ENCODE assay signal across 13 cellular contexts in genomic region chr7:4765776-4766490, GRCh38. TPM values are rescaled to one million over a fixed set of nuclear protein-coding genes. Genes with fewer than 3 reads are reported as not detected.
DNase-seq lines count a peak whose midpoint lies in the region; ATAC-seq, FAIRE-seq and TF ChIP-seq lines count a peak whose summit lies in the region.
"Had no signal": no experiment of that assay in that cellular context is flagged by ENCODE, and none has a peak within 500 bp of the region (broad histone marks: within the 10 kb centered on the region; RNA-seq: fewer than 3 reads in every experiment).

No MANE protein-coding gene starts in this region.

- peaks cover 29% of the 10 kb centered on the region for H3K36me3 Mint-ChIP-seq in brain
- H3K36me3 Mint-ChIP-seq in CD8-positive, alpha-beta memory T cell, result peaks cover 0 to 49% (median 7%) of the 10 kb centered on the region in 3 donors

- H3K27ac Mint-ChIP-seq in brain, result peak overlapping the region in 2 of 5 experiments; percentile 63 to 86
- peak overlapping the region in 1 of 8 donors; percentile 68 for H3K27ac Mint-ChIP-seq in CD8-positive, alpha-beta memory T cell
- H3K27ac Mint-ChIP-seq: activated CD4-positive, alpha-beta T cell treated with anti-CD3 and anti-CD28 coated beads for 36 hours; activated T-helper 1 cell treated with anti-CD3 and anti-CD28 coated beads, Interleukin-12 subunit alpha, Interleukin-12 subunit beta, Interleukin-2, Interleukin-4 antibody, amounts not matched to agents 30 ng/mL and 10 ng/mL and 1 ng/mL, durations not matched to agents 14 hours and 24 hours and 36 hours had no signal

- no peak for ATAC-seq in Right ventricle myocardium superior (ENCODE audit: poor library complexity)
- peak; percentile 13; the same call in 2 of the 3 replicates for ATAC-seq in HepG2
- ATAC-seq in GM21360 (IDR thresholded peaks at IDR 0.05; ENCODE audit: unreplicated experiment), result no peak
- ATAC-seq: activated CD4-positive, alpha-beta T cell treated with anti-CD3 and anti-CD28 coated beads for 36 hours had no signal

- CTCF ChIA-PET in HepG2 (lab: Yijun Ruan, JAX; ENCODE audit: low intra/inter-chr PET ratio, low total read pairs) (no interaction called here), A673 (lab: Charles Lee) (interaction anchor here (0.6 kb wide), 1 partner anchor 9 kb away, joined by 3 read pairs; the partner anchor contains the start of gene AP5Z1)
- CTCF ChIA-PET in CD8-positive, alpha-beta memory T cell (lab: Charles Lee), result no interaction called here

- no peak overlapping the region for H3K4me2 ChIP-seq in HepG2 (ENCODE audit: low read depth, low read length)

- no peak for FAIRE-seq in HepG2 (lab: Jason Lieb, UNC)

- POLR2A ChIA-PET in HepG2 (lab: Yijun Ruan, JAX) (no interaction called here), A673 (lab: Charles Lee; ENCODE audit: low non-redundant PET) (no interaction called here)
- POLR2A ChIA-PET in CD8-positive, alpha-beta memory T cell (lab: Charles Lee), result no interaction called here

- no peak overlapping the region for H3K27ac ChIP-seq in cardiac muscle cell
- no peak overlapping the region for H3K27ac ChIP-seq in HepG2 (ENCODE audit: extremely low read length, insufficient read depth, low read length)
- peak overlapping the region; percentile 91 to 95 for H3K27ac ChIP-seq in uterus
- H3K27ac ChIP-seq in CD8-positive, alpha-beta memory T cell (ENCODE audit: low read depth, low read length), result no peak overlapping the region
- no peak overlapping the region for H3K27ac ChIP-seq in A673 (ENCODE audit: low read depth, low read length, poor library complexity, severe bottlenecking)
- H3K27ac ChIP-seq: SJSA1 had no signal

- no peak overlapping the region for H3K4me3 ChIP-seq in cardiac muscle cell
- no peak overlapping the region for H3K4me3 ChIP-seq in HepG2 (replicated peaks in 1 of 3; ENCODE audit: insufficient read depth in 1 of 3, low read depth in 2 of 3, low read length in 3 of 3)
- H3K4me3 ChIP-seq in uterus, result no peak overlapping the region
- H3K4me3 ChIP-seq in CD8-positive, alpha-beta memory T cell (ENCODE audit: low read length), result no peak overlapping the region
- no peak overlapping the region for H3K4me3 ChIP-seq in A673 (ENCODE audit: low read depth, low read length, poor library complexity, severe bottlenecking)
- H3K4me3 ChIP-seq: SJSA1 had no signal

- no peaks in the 10 kb centered on the region for H3K9me3 Mint-ChIP-seq in brain
- no peaks in the 10 kb centered on the region for H3K9me3 Mint-ChIP-seq in CD8-positive, alpha-beta memory T cell
- H3K9me3 Mint-ChIP-seq: activated T-helper 1 cell treated with anti-CD3 and anti-CD28 coated beads, Interleukin-12 subunit alpha, Interleukin-12 subunit beta, Interleukin-2, Interleukin-4 antibody, amounts not matched to agents 30 ng/mL and 10 ng/mL and 1 ng/mL, durations not matched to agents 14 hours and 24 hours and 36 hours had no signal

- BruUV-seq in HepG2 (replicated peaks; lab: Mats Ljungman, UMichigan) (no TSS peak), A673 (replicated peaks; lab: Mats Ljungman, UMichigan) (no TSS peak)

- TF ChIP-seq CTCF in cardiac muscle cell (IDR thresholded peaks at IDR 0.05; ENCODE audit: low read depth, low read length), result peak; percentile 26
- peak; percentile 14 to 43 for TF ChIP-seq CTCF in brain (conservative IDR thresholded peaks at IDR 0.05)
- TF ChIP-seq CTCF in HepG2 (CRISPR knock-in tag; IDR thresholded peaks at IDR 0.05), result peak; percentile 43
- peak in 1 of 4 experiments; percentile 52 for TF ChIP-seq CTCF in uterus (IDR thresholded peaks at IDR 0.05)
- TF ChIP-seq CTCF in A673 (conservative IDR thresholded peaks at IDR 0.05; ENCODE audit: low read depth, low read length), result no peak; the same call in 1 of the 2 replicates

- H3K36me3 ChIP-seq in cardiac muscle cell (peaks cover 24% of the 10 kb centered on the region), HepG2 (replicated peaks in 1 of 2; ENCODE audit: control insufficient read depth in 1 of 2, insufficient read depth in 2 of 2, low read length in 2 of 2) (peaks cover 9 to 30% of the 10 kb centered on the region in 2 experiments), uterus (no peaks in the 10 kb centered on the region), A673 (ENCODE audit: insufficient read depth, low read length, poor library complexity, severe bottlenecking) (peaks cover 26% of the 10 kb centered on the region)
- H3K36me3 ChIP-seq in CD8-positive, alpha-beta memory T cell (ENCODE audit: insufficient read depth, low read length), result peaks cover 12% of the 10 kb centered on the region

- H4K20me1 ChIP-seq in HepG2 (ENCODE audit: insufficient read depth, low read length), result no peaks in the 10 kb centered on the region

- DNase-seq in cardiac muscle cell (ENCODE audit: low read depth in 1 of 2, low spot score in 1 of 2) (no peak), Right ventricle myocardium superior (no peak), HepG2 (ENCODE audit: low spot score) (no peak), uterus (no peak), A673 (ENCODE audit: low spot score) (no peak)
- no peak for DNase-seq in CD8-positive, alpha-beta memory T cell
- DNase-seq: activated CD4-positive, alpha-beta T cell treated with anti-CD3 and anti-CD28 coated beads for 36 hours; central memory CD4-positive, alpha-beta T cell; NCI-H524 had no signal

- no peak overlapping the region for H2AFZ ChIP-seq in HepG2 (ENCODE audit: low read length)

- H3K4me1 ChIP-seq in cardiac muscle cell (ENCODE audit: low read depth) (no peaks in the 10 kb centered on the region), HepG2 (ENCODE audit: insufficient read depth, low read length) (no peaks in the 10 kb centered on the region), uterus (peaks cover 4 to 14% of the 10 kb centered on the region in 2 donors), A673 (ENCODE audit: insufficient read depth, low read length, poor library complexity, severe bottlenecking) (no peaks in the 10 kb centered on the region)
- H3K4me1 ChIP-seq in CD8-positive, alpha-beta memory T cell (ENCODE audit: insufficient read depth, low read length), result no peaks in the 10 kb centered on the region

- peaks cover 11% of the 10 kb centered on the region for H3K4me1 Mint-ChIP-seq in brain
- H3K4me1 Mint-ChIP-seq in CD8-positive, alpha-beta memory T cell, result peaks cover 4 to 7% (median 5%) of the 10 kb centered on the region in 3 donors

- no peaks in the 10 kb centered on the region for H3K27me3 Mint-ChIP-seq in brain
- H3K27me3 Mint-ChIP-seq in CD8-positive, alpha-beta memory T cell, result no peaks in the 10 kb centered on the region
- H3K27me3 Mint-ChIP-seq: activated CD4-positive, alpha-beta T cell treated with anti-CD3 and anti-CD28 coated beads for 36 hours had no signal

- no peak overlapping the region for H3K9ac ChIP-seq in HepG2 (ENCODE audit: insufficient read depth, low read depth, low read length)

- no peak for TF ChIP-seq RAD21 in HepG2 (CRISPR knock-in tag; IDR thresholded peaks at IDR 0.05)

- TF ChIP-seq EP300 in HepG2 (IDR thresholded peaks at IDR 0.05; ENCODE audit: low read depth in 2 of 2, low read length in 2 of 2) (no peak), HepG2 (CRISPR knock-in tag; IDR thresholded peaks at IDR 0.05; ENCODE audit: borderline replicate concordance) (no peak)

- H3K9me3 ChIP-seq in cardiac muscle cell (ENCODE audit: low read depth) (no peaks in the 10 kb centered on the region), HepG2 (ENCODE audit: low read length) (no peaks in the 10 kb centered on the region), uterus (no peaks in the 10 kb centered on the region), A673 (ENCODE audit: low read depth, low read length, poor library complexity, severe bottlenecking) (no peaks in the 10 kb centered on the region)
- no peaks in the 10 kb centered on the region for H3K9me3 ChIP-seq in CD8-positive, alpha-beta memory T cell (ENCODE audit: low read length)
- H3K9me3 ChIP-seq: SJSA1 had no signal

- no peaks in the 10 kb centered on the region for H3K79me2 ChIP-seq in HepG2 (ENCODE audit: insufficient read depth, low read length)

- intact Hi-C loops in Right ventricle myocardium superior (cut with DNase I), result no loop called here
- intact Hi-C loops in HepG2 (cut with micrococcal nuclease; ENCODE audit: unreplicated experiment), result no loop called here
- intact Hi-C loops in uterus (cut with DNase I; ENCODE audit: low total_unique reads), result no loop called here
- intact Hi-C loops in A673 (cut with micrococcal nuclease; ENCODE audit: unreplicated experiment), result no loop called here

- TF ChIP-seq POLR2A in HepG2 (IDR thresholded peaks at IDR 0.05; ENCODE audit: insufficient read depth in 1 of 2, low read depth in 2 of 2, low read length in 2 of 2) (no peak), uterus (IDR thresholded peaks at IDR 0.05) (no peak)

- in situ Hi-C loops in HepG2 (cut with HindIII; ENCODE audit: extremely low pct_ligation_motif_present, low pct_unique_long_range_greater_than_20kb), result loop anchor here (25.0 kb wide), 1 partner anchor 154 kb away; no protein-coding TSS in a partner anchor

- H3K4me3 Mint-ChIP-seq in brain, result no peak overlapping the region
- H3K4me3 Mint-ChIP-seq in CD8-positive, alpha-beta memory T cell, result no peak overlapping the region
- H3K4me3 Mint-ChIP-seq: activated CD4-positive, alpha-beta T cell treated with anti-CD3 and anti-CD28 coated beads for 36 hours; activated T-helper 1 cell treated with anti-CD3 and anti-CD28 coated beads, Interleukin-12 subunit alpha, Interleukin-12 subunit beta, Interleukin-2, Interleukin-4 antibody, amounts not matched to agents 30 ng/mL and 10 ng/mL and 1 ng/mL, durations not matched to agents 14 hours and 24 hours and 36 hours had no signal

- 95% methylated on average over 16 of the region's 23 CpGs for WGBS in HepG2 (ENCODE audit: low lambda C conversion rate)

- no peaks in the 10 kb centered on the region for H3K27me3 ChIP-seq in cardiac muscle cell
- H3K27me3 ChIP-seq in HepG2 (ENCODE audit: control insufficient read depth in 1 of 2, insufficient read depth in 2 of 2, low read length in 2 of 2), result no peaks in the 10 kb centered on the region
- no peaks in the 10 kb centered on the region for H3K27me3 ChIP-seq in uterus
- H3K27me3 ChIP-seq in CD8-positive, alpha-beta memory T cell (ENCODE audit: insufficient read depth, low read length, poor library complexity, severe bottlenecking), result no peaks in the 10 kb centered on the region
- H3K27me3 ChIP-seq in A673 (replicated peaks; ENCODE audit: insufficient read depth, low read depth, low read length, poor library complexity), result no peaks in the 10 kb centered on the region
- H3K27me3 ChIP-seq: SJSA1 had no signal

RNA-seq across cellular contexts. Expression of gene AP5Z1, which starts 9.5 kb away (rescaled TPM):
- 21.1 and 22.1 TPM in 2 replicates for total RNA-seq in cardiac muscle cell
- 22.6 and 23.9 TPM in 2 replicates for polyA plus RNA-seq in cardiac muscle cell
- 12.7 TPM for total RNA-seq in Right ventricle myocardium superior
- 19.5 TPM for polyA plus RNA-seq in brain (ENCODE audit: insufficient read depth, low read depth, low replicate concordance)
- total RNA-seq in HepG2 (2016; rRNA removed; fragmentation: Illumina TruSeq; extraction: Trizol), result 7.4 and 15.1 TPM in 2 replicates
- 3.5 and 6.4 TPM in 2 replicates for total RNA-seq in HepG2 (2016; cell fraction: cytosol; rRNA removed; fragmentation: Illumina TruSeq; extraction: Trizol; ENCODE audit: low read depth)
- total RNA-seq in HepG2 (2016; cell fraction: insoluble cytoplasmic fraction; rRNA removed; fragmentation: Illumina TruSeq; extraction: Trizol), result 7.5 and 15.3 TPM in 2 replicates
- total RNA-seq in HepG2 (2016; cell fraction: membrane; rRNA removed; fragmentation: Illumina TruSeq; extraction: Trizol), result 4.1 and 5.0 TPM in 2 replicates
- 18.0 and 18.9 TPM in 2 replicates for total RNA-seq in HepG2 (2016; cell fraction: nucleus; rRNA removed; fragmentation: Illumina TruSeq; extraction: Trizol)
- polyA plus RNA-seq in HepG2 (2011; rRNA removed), result 9.3 and 16.0 TPM in 2 replicates
- 3.8 and 7.7 TPM in 2 replicates for polyA plus RNA-seq in HepG2 (2011; cell fraction: cytosol; rRNA removed)
- polyA plus RNA-seq in HepG2 (2011; cell fraction: nucleus; rRNA removed), result 83.4 and 101 TPM in 2 replicates
- polyA plus RNA-seq in HepG2 (2012), result 5.9 and 7.4 TPM in 2 replicates
- 1.8 and 2.1 TPM in 2 replicates for polyA plus RNA-seq in HepG2 (2016; cell fraction: cytosol; fragmentation: Illumina TruSeq; extraction: Trizol; ENCODE audit: low read depth)
- polyA plus RNA-seq in HepG2 (2016; cell fraction: insoluble cytoplasmic fraction; fragmentation: Illumina TruSeq; extraction: Trizol; ENCODE audit: low read depth), result 7.7 and 9.3 TPM in 2 replicates
- 3.1 and 4.0 TPM in 2 replicates for polyA plus RNA-seq in HepG2 (2016; cell fraction: membrane; fragmentation: Illumina TruSeq; extraction: Trizol; ENCODE audit: low read depth)
- polyA plus RNA-seq in HepG2 (2016; cell fraction: nucleus; fragmentation: Illumina TruSeq; extraction: Trizol; ENCODE audit: insufficient read depth, low read depth), result 42.6 and 43.4 TPM in 2 replicates
- polyA minus RNA-seq in HepG2 (2011; rRNA and poly(A)+ RNA removed; ENCODE audit: low replicate concordance), result 14.8 and 17.9 TPM in 2 replicates
- polyA minus RNA-seq in HepG2 (2011; cell fraction: cytosol; rRNA and poly(A)+ RNA removed), result 6.2 and 7.0 TPM in 2 replicates
- polyA minus RNA-seq in HepG2 (2011; cell fraction: nucleus; rRNA and poly(A)+ RNA removed), result 28.0 and 28.3 TPM in 2 replicates
- total RNA-seq in uterus, result 10 to 100 TPM; 12.9 to 40.2 (median 14.6) TPM
- 10 to 100 TPM; 47.8 to 49.8 TPM for total RNA-seq in CD8-positive, alpha-beta memory T cell
- polyA plus RNA-seq in CD8-positive, alpha-beta memory T cell, result 38.9 TPM
- 31.9 and 35.6 TPM in 2 replicates for total RNA-seq in A673 (2021)

Comparison
In these comparisons a context has a peak if more than half of its experiments do, and no peak if none do; other contexts are left out.
1. H3K27ac ChIP-seq: peak in uterus (2 of 2); none in cardiac muscle cell (single experiment), HepG2 (single experiment), CD8-positive, alpha-beta memory T cell (single experiment) and A673 (single experiment).